In genomic region chr1:52613611-52614373, GRCh38 we compare ENCODE assay signal across 1 cellular context.
TF ChIP-seq lines count a peak whose summit lies in the region.

No MANE protein-coding gene starts in this region.

TF ChIP-seq in GM23338, 12 proteins besides CTCF, POLR2A, EP300 and RAD21 (continued from another document):
- no peak for TF ChIP-seq REST (IDR thresholded peaks at IDR 0.05; ENCODE audit: unreplicated experiment)
